In genomic region chr3:183487896-183488295, GRCh38 we compare ENCODE assay signal across 1 cellular context.
A peak's percentile ranks its signal among the peaks of the same experiment; 100 is the strongest.
TF ChIP-seq lines count a peak whose summit lies in the region.

No MANE protein-coding gene starts in this region.

TF ChIP-seq in HepG2, 621 proteins besides CTCF, POLR2A, EP300 and RAD21:
- TF ChIP-seq ZNF101 (CRISPR knock-in tag; IDR thresholded peaks at IDR 0.05; ENCODE audit: borderline replicate concordance, low read depth) (no peak), BRD4 (CRISPR knock-in tag; IDR thresholded peaks at IDR 0.05) (no peak), RARA (CRISPR knock-in tag; IDR thresholded peaks at IDR 0.05) (peak; percentile 69), BCL6 (CRISPR knock-in tag; IDR thresholded peaks at IDR 0.05) (peak; percentile 78), SAFB2 (CRISPR knock-in tag; IDR thresholded peaks at IDR 0.05; ENCODE audit: borderline replicate concordance, low read depth) (no peak), ZNF768 (CRISPR knock-in tag; IDR thresholded peaks at IDR 0.05) (no peak), ZBTB42 (CRISPR knock-in tag; IDR thresholded peaks at IDR 0.05) (no peak), DMTF1 (CRISPR knock-in tag; IDR thresholded peaks at IDR 0.05) (no peak), ZSCAN12 (CRISPR knock-in tag; IDR thresholded peaks at IDR 0.05) (no peak), IKZF5 (CRISPR knock-in tag; IDR thresholded peaks at IDR 0.05) (no peak), JUN (CRISPR knock-in tag; IDR thresholded peaks at IDR 0.05) (no peak), GZF1 (CRISPR knock-in tag; IDR thresholded peaks at IDR 0.05) (no peak), MAFK (conservative IDR thresholded peaks at IDR 0.05 in 1 of 2, IDR thresholded peaks at IDR 0.05 in 1 of 2; ENCODE audit: low read length in 2 of 2) (no peak), FOXJ3 (CRISPR knock-in tag; IDR thresholded peaks at IDR 0.05; ENCODE audit: borderline replicate concordance) (no peak), TMF1 (CRISPR knock-in tag; IDR thresholded peaks at IDR 0.05; ENCODE audit: low read depth) (no peak)
- TF ChIP-seq, protein P1, sequence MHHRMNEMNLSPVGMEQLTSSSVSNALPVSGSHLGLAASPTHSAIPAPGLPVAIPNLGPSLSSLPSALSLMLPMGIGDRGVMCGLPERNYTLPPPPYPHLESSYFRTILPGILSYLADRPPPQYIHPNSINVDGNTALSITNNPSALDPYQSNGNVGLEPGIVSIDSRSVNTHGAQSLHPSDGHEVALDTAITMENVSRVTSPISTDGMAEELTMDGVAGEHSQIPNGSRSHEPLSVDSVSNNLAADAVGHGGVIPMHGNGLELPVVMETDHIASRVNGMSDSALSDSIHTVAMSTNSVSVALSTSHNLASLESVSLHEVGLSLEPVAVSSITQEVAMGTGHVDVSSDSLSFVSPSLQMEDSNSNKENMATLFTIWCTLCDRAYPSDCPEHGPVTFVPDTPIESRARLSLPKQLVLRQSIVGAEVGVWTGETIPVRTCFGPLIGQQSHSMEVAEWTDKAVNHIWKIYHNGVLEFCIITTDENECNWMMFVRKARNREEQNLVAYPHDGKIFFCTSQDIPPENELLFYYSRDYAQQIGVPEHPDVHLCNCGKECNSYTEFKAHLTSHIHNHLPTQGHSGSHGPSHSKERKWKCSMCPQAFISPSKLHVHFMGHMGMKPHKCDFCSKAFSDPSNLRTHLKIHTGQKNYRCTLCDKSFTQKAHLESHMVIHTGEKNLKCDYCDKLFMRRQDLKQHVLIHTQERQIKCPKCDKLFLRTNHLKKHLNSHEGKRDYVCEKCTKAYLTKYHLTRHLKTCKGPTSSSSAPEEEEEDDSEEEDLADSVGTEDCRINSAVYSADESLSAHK (CRISPR knock-in tag; IDR thresholded peaks at IDR 0.05; ENCODE audit: borderline replicate concordance), result no peak
- TF ChIP-seq, protein P2, sequence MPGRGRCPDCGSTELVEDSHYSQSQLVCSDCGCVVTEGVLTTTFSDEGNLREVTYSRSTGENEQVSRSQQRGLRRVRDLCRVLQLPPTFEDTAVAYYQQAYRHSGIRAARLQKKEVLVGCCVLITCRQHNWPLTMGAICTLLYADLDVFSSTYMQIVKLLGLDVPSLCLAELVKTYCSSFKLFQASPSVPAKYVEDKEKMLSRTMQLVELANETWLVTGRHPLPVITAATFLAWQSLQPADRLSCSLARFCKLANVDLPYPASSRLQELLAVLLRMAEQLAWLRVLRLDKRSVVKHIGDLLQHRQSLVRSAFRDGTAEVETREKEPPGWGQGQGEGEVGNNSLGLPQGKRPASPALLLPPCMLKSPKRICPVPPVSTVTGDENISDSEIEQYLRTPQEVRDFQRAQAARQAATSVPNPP (CRISPR knock-in tag; IDR thresholded peaks at IDR 0.05), result no peak
